1 cellular context compared by ENCODE assay signal in the genomic region with DNA sequence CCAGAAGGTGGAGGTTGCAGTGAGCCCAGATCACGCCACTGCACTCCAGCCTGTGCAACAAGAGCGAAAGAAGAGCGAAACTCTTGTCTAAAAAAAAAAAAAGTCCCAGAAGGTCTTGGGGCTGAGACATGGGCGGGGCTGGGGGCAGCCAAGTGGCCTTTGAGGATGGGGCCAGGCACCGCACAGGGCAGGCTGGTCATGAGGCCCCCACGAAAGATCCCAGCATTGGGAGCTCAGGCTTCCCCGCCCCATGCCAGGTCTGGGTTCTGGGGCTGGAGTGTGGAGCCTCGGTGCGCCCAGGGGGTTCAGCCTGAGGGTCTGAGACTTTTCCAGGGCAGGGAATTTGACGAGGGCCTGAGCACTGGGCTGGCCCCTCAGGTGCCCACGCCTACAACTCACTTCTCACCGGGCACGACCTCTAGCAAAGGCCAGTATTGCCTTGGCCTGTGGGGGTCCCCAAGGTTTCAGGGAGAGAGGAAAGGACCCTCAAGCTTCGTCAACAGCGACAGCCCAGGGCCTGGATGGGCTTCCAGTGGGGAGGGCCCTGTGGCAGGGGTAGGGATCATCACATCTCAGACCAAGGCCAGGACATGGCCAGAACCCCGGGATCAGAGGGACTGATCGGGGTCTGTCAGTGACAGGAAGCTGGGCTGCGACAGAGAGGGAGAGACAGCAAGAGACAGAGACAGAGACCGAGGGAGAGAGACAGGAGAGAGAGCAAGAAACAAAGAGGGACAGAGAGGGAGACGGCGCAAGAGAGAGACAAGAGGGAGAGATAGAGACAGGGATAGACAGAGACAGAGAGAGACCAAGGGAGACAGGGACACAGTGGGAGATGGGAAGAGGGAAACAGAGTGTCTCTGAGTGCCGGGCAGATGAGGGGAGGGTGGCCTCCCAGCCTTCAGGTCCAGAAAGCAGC.
TF ChIP-seq lines count a peak whose summit lies in the region.

No MANE protein-coding gene starts in this region.

TF ChIP-seq in HEK293, 187 proteins besides CTCF, POLR2A, EP300 and RAD21 (continued from another document and continues in another):
- TF ChIP-seq, protein P1, sequence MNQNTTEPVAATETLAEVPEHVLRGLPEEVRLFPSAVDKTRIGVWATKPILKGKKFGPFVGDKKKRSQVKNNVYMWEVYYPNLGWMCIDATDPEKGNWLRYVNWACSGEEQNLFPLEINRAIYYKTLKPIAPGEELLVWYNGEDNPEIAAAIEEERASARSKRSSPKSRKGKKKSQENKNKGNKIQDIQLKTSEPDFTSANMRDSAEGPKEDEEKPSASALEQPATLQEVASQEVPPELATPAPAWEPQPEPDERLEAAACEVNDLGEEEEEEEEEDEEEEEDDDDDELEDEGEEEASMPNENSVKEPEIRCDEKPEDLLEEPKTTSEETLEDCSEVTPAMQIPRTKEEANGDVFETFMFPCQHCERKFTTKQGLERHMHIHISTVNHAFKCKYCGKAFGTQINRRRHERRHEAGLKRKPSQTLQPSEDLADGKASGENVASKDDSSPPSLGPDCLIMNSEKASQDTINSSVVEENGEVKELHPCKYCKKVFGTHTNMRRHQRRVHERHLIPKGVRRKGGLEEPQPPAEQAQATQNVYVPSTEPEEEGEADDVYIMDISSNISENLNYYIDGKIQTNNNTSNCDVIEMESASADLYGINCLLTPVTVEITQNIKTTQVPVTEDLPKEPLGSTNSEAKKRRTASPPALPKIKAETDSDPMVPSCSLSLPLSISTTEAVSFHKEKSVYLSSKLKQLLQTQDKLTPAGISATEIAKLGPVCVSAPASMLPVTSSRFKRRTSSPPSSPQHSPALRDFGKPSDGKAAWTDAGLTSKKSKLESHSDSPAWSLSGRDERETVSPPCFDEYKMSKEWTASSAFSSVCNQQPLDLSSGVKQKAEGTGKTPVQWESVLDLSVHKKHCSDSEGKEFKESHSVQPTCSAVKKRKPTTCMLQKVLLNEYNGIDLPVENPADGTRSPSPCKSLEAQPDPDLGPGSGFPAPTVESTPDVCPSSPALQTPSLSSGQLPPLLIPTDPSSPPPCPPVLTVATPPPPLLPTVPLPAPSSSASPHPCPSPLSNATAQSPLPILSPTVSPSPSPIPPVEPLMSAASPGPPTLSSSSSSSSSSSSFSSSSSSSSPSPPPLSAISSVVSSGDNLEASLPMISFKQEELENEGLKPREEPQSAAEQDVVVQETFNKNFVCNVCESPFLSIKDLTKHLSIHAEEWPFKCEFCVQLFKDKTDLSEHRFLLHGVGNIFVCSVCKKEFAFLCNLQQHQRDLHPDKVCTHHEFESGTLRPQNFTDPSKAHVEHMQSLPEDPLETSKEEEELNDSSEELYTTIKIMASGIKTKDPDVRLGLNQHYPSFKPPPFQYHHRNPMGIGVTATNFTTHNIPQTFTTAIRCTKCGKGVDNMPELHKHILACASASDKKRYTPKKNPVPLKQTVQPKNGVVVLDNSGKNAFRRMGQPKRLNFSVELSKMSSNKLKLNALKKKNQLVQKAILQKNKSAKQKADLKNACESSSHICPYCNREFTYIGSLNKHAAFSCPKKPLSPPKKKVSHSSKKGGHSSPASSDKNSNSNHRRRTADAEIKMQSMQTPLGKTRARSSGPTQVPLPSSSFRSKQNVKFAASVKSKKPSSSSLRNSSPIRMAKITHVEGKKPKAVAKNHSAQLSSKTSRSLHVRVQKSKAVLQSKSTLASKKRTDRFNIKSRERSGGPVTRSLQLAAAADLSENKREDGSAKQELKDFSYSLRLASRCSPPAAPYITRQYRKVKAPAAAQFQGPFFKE (tag by site-specific recombination; IDR thresholded peaks at IDR 0.05; ENCODE audit: borderline replicate concordance), result no peak
- TF ChIP-seq, protein P2, sequence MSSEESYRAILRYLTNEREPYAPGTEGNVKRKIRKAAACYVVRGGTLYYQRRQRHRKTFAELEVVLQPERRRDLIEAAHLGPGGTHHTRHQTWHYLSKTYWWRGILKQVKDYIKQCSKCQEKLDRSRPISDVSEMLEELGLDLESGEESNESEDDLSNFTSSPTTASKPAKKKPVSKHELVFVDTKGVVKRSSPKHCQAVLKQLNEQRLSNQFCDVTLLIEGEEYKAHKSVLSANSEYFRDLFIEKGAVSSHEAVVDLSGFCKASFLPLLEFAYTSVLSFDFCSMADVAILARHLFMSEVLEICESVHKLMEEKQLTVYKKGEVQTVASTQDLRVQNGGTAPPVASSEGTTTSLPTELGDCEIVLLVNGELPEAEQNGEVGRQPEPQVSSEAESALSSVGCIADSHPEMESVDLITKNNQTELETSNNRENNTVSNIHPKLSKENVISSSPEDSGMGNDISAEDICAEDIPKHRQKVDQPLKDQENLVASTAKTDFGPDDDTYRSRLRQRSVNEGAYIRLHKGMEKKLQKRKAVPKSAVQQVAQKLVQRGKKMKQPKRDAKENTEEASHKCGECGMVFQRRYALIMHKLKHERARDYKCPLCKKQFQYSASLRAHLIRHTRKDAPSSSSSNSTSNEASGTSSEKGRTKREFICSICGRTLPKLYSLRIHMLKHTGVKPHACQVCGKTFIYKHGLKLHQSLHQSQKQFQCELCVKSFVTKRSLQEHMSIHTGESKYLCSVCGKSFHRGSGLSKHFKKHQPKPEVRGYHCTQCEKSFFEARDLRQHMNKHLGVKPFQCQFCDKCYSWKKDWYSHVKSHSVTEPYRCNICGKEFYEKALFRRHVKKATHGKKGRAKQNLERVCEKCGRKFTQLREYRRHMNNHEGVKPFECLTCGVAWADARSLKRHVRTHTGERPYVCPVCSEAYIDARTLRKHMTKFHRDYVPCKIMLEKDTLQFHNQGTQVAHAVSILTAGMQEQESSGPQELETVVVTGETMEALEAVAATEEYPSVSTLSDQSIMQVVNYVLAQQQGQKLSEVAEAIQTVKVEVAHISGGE (tag by site-specific recombination; conservative IDR thresholded peaks at IDR 0.05; ENCODE audit: low read depth), result no peak
- no peak for TF ChIP-seq ZNF561 (tag by site-specific recombination; IDR thresholded peaks at IDR 0.05; ENCODE audit: borderline replicate concordance)
- TF ChIP-seq ZNF23 (tag by site-specific recombination; IDR thresholded peaks at IDR 0.05; ENCODE audit: borderline replicate concordance), result no peak
- TF ChIP-seq ZNF792 (tag by site-specific recombination; IDR thresholded peaks at IDR 0.05), result no peak
- peak; percentile 23 for TF ChIP-seq GLIS1 (tag by site-specific recombination; IDR thresholded peaks at IDR 0.05)
- no peak for TF ChIP-seq ZFHX2 (tag by site-specific recombination; conservative IDR thresholded peaks at IDR 0.05)
- TF ChIP-seq ZNF530 (tag by site-specific recombination; IDR thresholded peaks at IDR 0.05; ENCODE audit: low read depth), result no peak
- no peak for TF ChIP-seq ZNF10 (tag by site-specific recombination; IDR thresholded peaks at IDR 0.05)
- TF ChIP-seq ZFP41 (tag by site-specific recombination; IDR thresholded peaks at IDR 0.05; ENCODE audit: borderline replicate concordance), result no peak
- no peak for TF ChIP-seq ZNF626 (tag by site-specific recombination; IDR thresholded peaks at IDR 0.05)
- no peak for TF ChIP-seq ZNF623 (tag by site-specific recombination; IDR thresholded peaks at IDR 0.05)
- no peak for TF ChIP-seq ZNF404 (tag by site-specific recombination; IDR thresholded peaks at IDR 0.05)
- TF ChIP-seq ZNF292 (tag by site-specific recombination; IDR thresholded peaks at IDR 0.05; ENCODE audit: borderline replicate concordance, low read depth), result no peak
- no peak for TF ChIP-seq KLF10 (tag by site-specific recombination; IDR thresholded peaks at IDR 0.05)
- TF ChIP-seq, protein P3, sequence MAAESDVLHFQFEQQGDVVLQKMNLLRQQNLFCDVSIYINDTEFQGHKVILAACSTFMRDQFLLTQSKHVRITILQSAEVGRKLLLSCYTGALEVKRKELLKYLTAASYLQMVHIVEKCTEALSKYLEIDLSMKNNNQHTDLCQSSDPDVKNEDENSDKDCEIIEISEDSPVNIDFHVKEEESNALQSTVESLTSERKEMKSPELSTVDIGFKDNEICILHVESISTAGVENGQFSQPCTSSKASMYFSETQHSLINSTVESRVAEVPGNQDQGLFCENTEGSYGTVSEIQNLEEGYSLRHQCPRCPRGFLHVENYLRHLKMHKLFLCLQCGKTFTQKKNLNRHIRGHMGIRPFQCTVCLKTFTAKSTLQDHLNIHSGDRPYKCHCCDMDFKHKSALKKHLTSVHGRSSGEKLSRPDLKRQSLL (tag by site-specific recombination; IDR thresholded peaks at IDR 0.05), result no peak
- TF ChIP-seq ZNF335 (tag by site-specific recombination; conservative IDR thresholded peaks at IDR 0.05), result peak; percentile 69
- peak; percentile 95 for TF ChIP-seq ZNF48 (tag by site-specific recombination; IDR thresholded peaks at IDR 0.05)
- no peak for TF ChIP-seq SCRT2 (tag by site-specific recombination; IDR thresholded peaks at IDR 0.05)
- TF ChIP-seq IKZF3 (tag by site-specific recombination; IDR thresholded peaks at IDR 0.05), result no peak
- no peak for TF ChIP-seq ZNF146 (tag by site-specific recombination; IDR thresholded peaks at IDR 0.05)
- TF ChIP-seq ZNF302 (tag by site-specific recombination; IDR thresholded peaks at IDR 0.05; ENCODE audit: low read depth), result no peak
- TF ChIP-seq ZNF521 (tag by site-specific recombination; IDR thresholded peaks at IDR 0.05), result no peak
- TF ChIP-seq, protein P4, sequence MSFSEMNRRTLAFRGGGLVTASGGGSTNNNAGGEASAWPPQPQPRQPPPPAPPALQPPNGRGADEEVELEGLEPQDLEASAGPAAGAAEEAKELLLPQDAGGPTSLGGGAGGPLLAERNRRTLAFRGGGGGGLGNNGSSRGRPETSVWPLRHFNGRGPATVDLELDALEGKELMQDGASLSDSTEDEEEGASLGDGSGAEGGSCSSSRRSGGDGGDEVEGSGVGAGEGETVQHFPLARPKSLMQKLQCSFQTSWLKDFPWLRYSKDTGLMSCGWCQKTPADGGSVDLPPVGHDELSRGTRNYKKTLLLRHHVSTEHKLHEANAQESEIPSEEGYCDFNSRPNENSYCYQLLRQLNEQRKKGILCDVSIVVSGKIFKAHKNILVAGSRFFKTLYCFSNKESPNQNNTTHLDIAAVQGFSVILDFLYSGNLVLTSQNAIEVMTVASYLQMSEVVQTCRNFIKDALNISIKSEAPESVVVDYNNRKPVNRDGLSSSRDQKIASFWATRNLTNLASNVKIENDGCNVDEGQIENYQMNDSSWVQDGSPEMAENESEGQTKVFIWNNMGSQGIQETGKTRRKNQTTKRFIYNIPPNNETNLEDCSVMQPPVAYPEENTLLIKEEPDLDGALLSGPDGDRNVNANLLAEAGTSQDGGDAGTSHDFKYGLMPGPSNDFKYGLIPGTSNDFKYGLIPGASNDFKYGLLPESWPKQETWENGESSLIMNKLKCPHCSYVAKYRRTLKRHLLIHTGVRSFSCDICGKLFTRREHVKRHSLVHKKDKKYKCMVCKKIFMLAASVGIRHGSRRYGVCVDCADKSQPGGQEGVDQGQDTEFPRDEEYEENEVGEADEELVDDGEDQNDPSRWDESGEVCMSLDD (tag by site-specific recombination; IDR thresholded peaks at IDR 0.05), result no peak
- TF ChIP-seq ZNF211 (tag by site-specific recombination; IDR thresholded peaks at IDR 0.05; ENCODE audit: low read depth), result no peak
- TF ChIP-seq, protein P5, sequence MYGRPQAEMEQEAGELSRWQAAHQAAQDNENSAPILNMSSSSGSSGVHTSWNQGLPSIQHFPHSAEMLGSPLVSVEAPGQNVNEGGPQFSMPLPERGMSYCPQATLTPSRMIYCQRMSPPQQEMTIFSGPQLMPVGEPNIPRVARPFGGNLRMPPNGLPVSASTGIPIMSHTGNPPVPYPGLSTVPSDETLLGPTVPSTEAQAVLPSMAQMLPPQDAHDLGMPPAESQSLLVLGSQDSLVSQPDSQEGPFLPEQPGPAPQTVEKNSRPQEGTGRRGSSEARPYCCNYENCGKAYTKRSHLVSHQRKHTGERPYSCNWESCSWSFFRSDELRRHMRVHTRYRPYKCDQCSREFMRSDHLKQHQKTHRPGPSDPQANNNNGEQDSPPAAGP (tag by site-specific recombination; IDR thresholded peaks at IDR 0.05), result no peak
- TF ChIP-seq ZXDB (tag by site-specific recombination; IDR thresholded peaks at IDR 0.05), result no peak
- TF ChIP-seq ZNF501 (tag by site-specific recombination; IDR thresholded peaks at IDR 0.05), result no peak
- peak; percentile 34; the same call in 1 of the 2 replicates for TF ChIP-seq FEZF1 (tag by site-specific recombination; IDR thresholded peaks at IDR 0.05)
- TF ChIP-seq EGR2 (tag by site-specific recombination; IDR thresholded peaks at IDR 0.05; ENCODE audit: low read depth), result no peak
- no peak for TF ChIP-seq REPIN1 (tag by site-specific recombination; IDR thresholded peaks at IDR 0.05; ENCODE audit: low read depth)
- TF ChIP-seq ZNF600 (tag by site-specific recombination; IDR thresholded peaks at IDR 0.05), result peak; percentile 58
- TF ChIP-seq ZNF112 (tag by site-specific recombination; IDR thresholded peaks at IDR 0.05), result no peak
- TF ChIP-seq, protein P6, sequence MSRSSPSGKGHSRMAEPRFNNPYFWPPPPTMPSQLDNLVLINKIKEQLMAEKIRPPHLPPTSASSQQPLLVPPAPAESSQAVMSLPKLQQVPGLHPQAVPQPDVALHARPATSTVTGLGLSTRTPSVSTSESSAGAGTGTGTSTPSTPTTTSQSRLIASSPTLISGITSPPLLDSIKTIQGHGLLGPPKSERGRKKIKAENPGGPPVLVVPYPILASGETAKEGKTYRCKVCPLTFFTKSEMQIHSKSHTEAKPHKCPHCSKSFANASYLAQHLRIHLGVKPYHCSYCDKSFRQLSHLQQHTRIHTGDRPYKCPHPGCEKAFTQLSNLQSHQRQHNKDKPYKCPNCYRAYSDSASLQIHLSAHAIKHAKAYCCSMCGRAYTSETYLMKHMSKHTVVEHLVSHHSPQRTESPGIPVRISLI (tag by site-specific recombination; IDR thresholded peaks at IDR 0.05), result no peak
- TF ChIP-seq MZF1 (tag by site-specific recombination; IDR thresholded peaks at IDR 0.05; ENCODE audit: borderline replicate concordance), result no peak
- TF ChIP-seq ZSCAN30 (tag by site-specific recombination; IDR thresholded peaks at IDR 0.05), result no peak
- TF ChIP-seq, protein P7, sequence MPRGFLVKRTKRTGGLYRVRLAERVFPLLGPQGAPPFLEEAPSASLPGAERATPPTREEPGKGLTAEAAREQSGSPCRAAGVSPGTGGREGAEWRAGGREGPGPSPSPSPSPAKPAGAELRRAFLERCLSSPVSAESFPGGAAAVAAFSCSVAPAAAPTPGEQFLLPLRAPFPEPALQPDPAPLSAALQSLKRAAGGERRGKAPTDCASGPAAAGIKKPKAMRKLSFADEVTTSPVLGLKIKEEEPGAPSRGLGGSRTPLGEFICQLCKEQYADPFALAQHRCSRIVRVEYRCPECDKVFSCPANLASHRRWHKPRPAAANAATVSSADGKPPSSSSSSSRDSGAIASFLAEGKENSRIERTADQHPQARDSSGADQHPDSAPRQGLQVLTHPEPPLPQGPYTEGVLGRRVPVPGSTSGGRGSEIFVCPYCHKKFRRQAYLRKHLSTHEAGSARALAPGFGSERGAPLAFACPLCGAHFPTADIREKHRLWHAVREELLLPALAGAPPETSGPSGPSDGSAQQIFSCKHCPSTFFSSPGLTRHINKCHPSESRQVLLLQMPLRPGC (tag by site-specific recombination; IDR thresholded peaks at IDR 0.05), result no peak
- no peak for TF ChIP-seq ZNF157 (tag by site-specific recombination; IDR thresholded peaks at IDR 0.05)
- TF ChIP-seq ZBTB20 (tag by site-specific recombination; IDR thresholded peaks at IDR 0.05), result no peak
- no peak for TF ChIP-seq SP2 (tag by site-specific recombination; IDR thresholded peaks at IDR 0.05)
- TF ChIP-seq ZNF621 (tag by site-specific recombination; IDR thresholded peaks at IDR 0.05), result no peak
- TF ChIP-seq ZNF596 (tag by site-specific recombination; IDR thresholded peaks at IDR 0.05), result no peak
- no peak for TF ChIP-seq ZNF311 (tag by site-specific recombination; IDR thresholded peaks at IDR 0.05; ENCODE audit: borderline replicate concordance)
